30 cellular contexts compared by ENCODE assay signal in the genomic region with DNA sequence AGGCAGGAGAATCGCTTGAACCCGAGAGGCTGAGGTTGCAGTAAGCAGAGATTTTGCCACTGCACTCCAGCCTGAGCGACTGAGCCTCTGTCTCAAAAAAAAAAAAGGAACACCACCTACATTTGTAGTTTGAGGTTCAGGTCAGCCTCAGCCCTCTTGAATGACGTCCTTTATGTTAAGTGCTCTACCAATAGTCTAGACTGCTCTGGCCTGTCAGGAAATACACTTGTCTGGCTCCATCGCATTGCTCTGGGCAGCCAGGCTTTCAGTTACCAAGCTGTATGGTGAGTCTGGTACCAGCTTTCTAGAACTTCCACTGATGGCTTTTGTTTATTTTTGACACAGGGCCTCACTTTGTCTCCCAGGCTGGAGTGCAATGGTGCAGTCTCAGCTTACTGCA. TPM values are rescaled to one million over a fixed set of nuclear protein-coding genes. Genes with fewer than 3 reads are reported as not detected.
"Had no signal": no experiment of that assay in that cellular context is flagged by ENCODE, and none has a peak within 500 bp of the region (broad histone marks: within the 10 kb centered on the region; RNA-seq: fewer than 3 reads in every experiment).

No MANE protein-coding gene starts in this region.

- H3K4me3 ChIP-seq: neural progenitor cell, ovary, psoas muscle, skin epidermis, smooth muscle cell, spleen, suprapubic skin, testis, tibial artery, transverse colon, vagina had no signal

- DNase-seq: naive thymus-derived CD4-positive, alpha-beta T cell; natural killer cell; occipital lobe; ovary; psoas muscle; right cardiac atrium; spleen; stimulated activated CD4-positive, alpha-beta T cell treated with anti-CD3 and anti-CD28 coated beads, Interleukin-12 subunit alpha, Interleukin-12 subunit beta, amount 100 ng/mL, for 4 hours; stimulated activated CD4-positive, alpha-beta T cell treated with anti-CD3 and anti-CD28 coated beads, Interleukin-1b, Interleukin-23, amount 100 ng/mL, for 48 hours; stimulated activated CD4-positive, alpha-beta T cell treated with anti-CD3 and anti-CD28 coated beads, Interleukin-4, amount 100 ng/mL, for 1 hour; stimulated activated CD4-positive, alpha-beta T cell treated with anti-CD3 and anti-CD28 coated beads, Interleukin-4, amount 100 ng/mL, for 4 hours; stimulated activated CD8-positive, alpha-beta memory T cell treated with anti-CD3 and anti-CD28 coated beads, Interleukin-4, amount 100 ng/mL, for 48 hours; stimulated activated naive CD4-positive, alpha-beta T cell; stimulated activated naive CD8-positive, alpha-beta T cell treated with anti-CD3 and anti-CD28 coated beads, Interleukin-15, amount 100 ng/mL, for 72 hours; stimulated activated naive CD8-positive, alpha-beta T cell treated with anti-CD3 and anti-CD28 coated beads, Interleukin-15, Interleukin-2, amounts not matched to agents 100 U/mL and 50 U/mL, for 24 hours; substantia nigra; testis; tibial artery; transverse colon had no signal

- H3K4me1 ChIP-seq: parathyroid adenoma had no signal

- H3K9me3 ChIP-seq: ovary, psoas muscle, spleen, suprapubic skin, testis, tibial artery, transverse colon, vagina had no signal

- ATAC-seq: naive thymus-derived CD4-positive, alpha-beta T cell; natural killer cell; psoas muscle; right cardiac atrium; sciatic nerve; stimulated activated memory B cell treated with anti-CD40 and anti-IgM and Interleukin-4, amounts not matched to agents 10 μg/mL and 1 μg/mL and 100 μg/mL, for 72 hours; stimulated activated naive CD8-positive, alpha-beta T cell treated with anti-CD3 and anti-CD28 coated beads, Interleukin-15, amount 100 ng/mL, for 72 hours; stimulated activated naive CD8-positive, alpha-beta T cell treated with anti-CD3 and anti-CD28 coated beads, Interleukin-15, Interleukin-2, amounts not matched to agents 100 U/mL and 50 U/mL, for 24 hours had no signal

- H3K27me3 ChIP-seq: neural progenitor cell, ovary, spleen, suprapubic skin, testis, tibial artery, transverse colon, vagina had no signal

- H3K9ac ChIP-seq: neural progenitor cell, parathyroid adenoma had no signal

- FAIRE-seq: urothelium cell line had no signal

- H3K27ac ChIP-seq: neural progenitor cell, ovary, parathyroid adenoma, psoas muscle, skin epidermis, spleen, suprapubic skin, testis, tibial artery, transverse colon, vagina had no signal

- H3K4me2 ChIP-seq: neural progenitor cell, smooth muscle cell had no signal

- H3K36me3 ChIP-seq: neural progenitor cell, ovary had no signal

- H2AFZ ChIP-seq: neural progenitor cell, parathyroid adenoma had no signal

RNA-seq across cellular contexts. Expression of a gene that starts 19.3 kb away (rescaled TPM):
- total RNA-seq: natural killer cell, osteoblast, smooth muscle cell, vagina had no signal
- polyA plus RNA-seq: naive thymus-derived CD4-positive, alpha-beta T cell; neural cell; smooth muscle cell had no signal
